Comparison of ENCODE assay signal across 1 cellular context in genomic region chr12:13099910-13100609, GRCh38.
TF ChIP-seq lines count a peak whose summit lies in the region.

No MANE protein-coding gene starts in this region.

TF ChIP-seq in HEK293, 187 proteins besides CTCF, POLR2A, EP300 and RAD21 (continued from another document):
- no peak for TF ChIP-seq ZBTB20 (tag by site-specific recombination; IDR thresholded peaks at IDR 0.05)
- TF ChIP-seq, protein P1, sequence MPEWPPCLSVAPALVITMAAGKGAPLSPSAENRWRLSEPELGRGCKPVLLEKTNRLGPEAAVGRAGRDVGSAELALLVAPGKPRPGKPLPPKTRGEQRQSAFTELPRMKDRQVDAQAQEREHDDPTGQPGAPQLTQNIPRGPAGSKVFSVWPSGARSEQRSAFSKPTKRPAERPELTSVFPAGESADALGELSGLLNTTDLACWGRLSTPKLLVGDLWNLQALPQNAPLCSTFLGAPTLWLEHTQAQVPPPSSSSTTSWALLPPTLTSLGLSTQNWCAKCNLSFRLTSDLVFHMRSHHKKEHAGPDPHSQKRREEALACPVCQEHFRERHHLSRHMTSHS (tag by site-specific recombination; IDR thresholded peaks at IDR 0.05): no peak
- no peak for TF ChIP-seq ZNF211 (tag by site-specific recombination; IDR thresholded peaks at IDR 0.05; ENCODE audit: low read depth)
- TF ChIP-seq ZNF10 (tag by site-specific recombination; IDR thresholded peaks at IDR 0.05): 0 out of 2 replicates have a peak, but pooled peaks have one; percentile 42
- TF ChIP-seq ZBTB21 (tag by site-specific recombination; IDR thresholded peaks at IDR 0.05): no peak
- no peak for TF ChIP-seq HOXA7 (CRISPR knock-in tag; IDR thresholded peaks at IDR 0.05; ENCODE audit: borderline replicate concordance)
- no peak for TF ChIP-seq GLI4 (tag by site-specific recombination; IDR thresholded peaks at IDR 0.05)
- TF ChIP-seq, protein P2, sequence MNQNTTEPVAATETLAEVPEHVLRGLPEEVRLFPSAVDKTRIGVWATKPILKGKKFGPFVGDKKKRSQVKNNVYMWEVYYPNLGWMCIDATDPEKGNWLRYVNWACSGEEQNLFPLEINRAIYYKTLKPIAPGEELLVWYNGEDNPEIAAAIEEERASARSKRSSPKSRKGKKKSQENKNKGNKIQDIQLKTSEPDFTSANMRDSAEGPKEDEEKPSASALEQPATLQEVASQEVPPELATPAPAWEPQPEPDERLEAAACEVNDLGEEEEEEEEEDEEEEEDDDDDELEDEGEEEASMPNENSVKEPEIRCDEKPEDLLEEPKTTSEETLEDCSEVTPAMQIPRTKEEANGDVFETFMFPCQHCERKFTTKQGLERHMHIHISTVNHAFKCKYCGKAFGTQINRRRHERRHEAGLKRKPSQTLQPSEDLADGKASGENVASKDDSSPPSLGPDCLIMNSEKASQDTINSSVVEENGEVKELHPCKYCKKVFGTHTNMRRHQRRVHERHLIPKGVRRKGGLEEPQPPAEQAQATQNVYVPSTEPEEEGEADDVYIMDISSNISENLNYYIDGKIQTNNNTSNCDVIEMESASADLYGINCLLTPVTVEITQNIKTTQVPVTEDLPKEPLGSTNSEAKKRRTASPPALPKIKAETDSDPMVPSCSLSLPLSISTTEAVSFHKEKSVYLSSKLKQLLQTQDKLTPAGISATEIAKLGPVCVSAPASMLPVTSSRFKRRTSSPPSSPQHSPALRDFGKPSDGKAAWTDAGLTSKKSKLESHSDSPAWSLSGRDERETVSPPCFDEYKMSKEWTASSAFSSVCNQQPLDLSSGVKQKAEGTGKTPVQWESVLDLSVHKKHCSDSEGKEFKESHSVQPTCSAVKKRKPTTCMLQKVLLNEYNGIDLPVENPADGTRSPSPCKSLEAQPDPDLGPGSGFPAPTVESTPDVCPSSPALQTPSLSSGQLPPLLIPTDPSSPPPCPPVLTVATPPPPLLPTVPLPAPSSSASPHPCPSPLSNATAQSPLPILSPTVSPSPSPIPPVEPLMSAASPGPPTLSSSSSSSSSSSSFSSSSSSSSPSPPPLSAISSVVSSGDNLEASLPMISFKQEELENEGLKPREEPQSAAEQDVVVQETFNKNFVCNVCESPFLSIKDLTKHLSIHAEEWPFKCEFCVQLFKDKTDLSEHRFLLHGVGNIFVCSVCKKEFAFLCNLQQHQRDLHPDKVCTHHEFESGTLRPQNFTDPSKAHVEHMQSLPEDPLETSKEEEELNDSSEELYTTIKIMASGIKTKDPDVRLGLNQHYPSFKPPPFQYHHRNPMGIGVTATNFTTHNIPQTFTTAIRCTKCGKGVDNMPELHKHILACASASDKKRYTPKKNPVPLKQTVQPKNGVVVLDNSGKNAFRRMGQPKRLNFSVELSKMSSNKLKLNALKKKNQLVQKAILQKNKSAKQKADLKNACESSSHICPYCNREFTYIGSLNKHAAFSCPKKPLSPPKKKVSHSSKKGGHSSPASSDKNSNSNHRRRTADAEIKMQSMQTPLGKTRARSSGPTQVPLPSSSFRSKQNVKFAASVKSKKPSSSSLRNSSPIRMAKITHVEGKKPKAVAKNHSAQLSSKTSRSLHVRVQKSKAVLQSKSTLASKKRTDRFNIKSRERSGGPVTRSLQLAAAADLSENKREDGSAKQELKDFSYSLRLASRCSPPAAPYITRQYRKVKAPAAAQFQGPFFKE (tag by site-specific recombination; IDR thresholded peaks at IDR 0.05; ENCODE audit: borderline replicate concordance): no peak
- no peak for TF ChIP-seq ZNF776 (tag by site-specific recombination; IDR thresholded peaks at IDR 0.05; ENCODE audit: borderline replicate concordance)
- TF ChIP-seq, protein P3, sequence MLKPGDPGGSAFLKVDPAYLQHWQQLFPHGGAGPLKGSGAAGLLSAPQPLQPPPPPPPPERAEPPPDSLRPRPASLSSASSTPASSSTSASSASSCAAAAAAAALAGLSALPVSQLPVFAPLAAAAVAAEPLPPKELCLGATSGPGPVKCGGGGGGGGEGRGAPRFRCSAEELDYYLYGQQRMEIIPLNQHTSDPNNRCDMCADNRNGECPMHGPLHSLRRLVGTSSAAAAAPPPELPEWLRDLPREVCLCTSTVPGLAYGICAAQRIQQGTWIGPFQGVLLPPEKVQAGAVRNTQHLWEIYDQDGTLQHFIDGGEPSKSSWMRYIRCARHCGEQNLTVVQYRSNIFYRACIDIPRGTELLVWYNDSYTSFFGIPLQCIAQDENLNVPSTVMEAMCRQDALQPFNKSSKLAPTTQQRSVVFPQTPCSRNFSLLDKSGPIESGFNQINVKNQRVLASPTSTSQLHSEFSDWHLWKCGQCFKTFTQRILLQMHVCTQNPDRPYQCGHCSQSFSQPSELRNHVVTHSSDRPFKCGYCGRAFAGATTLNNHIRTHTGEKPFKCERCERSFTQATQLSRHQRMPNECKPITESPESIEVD (tag by site-specific recombination; IDR thresholded peaks at IDR 0.05): no peak
- TF ChIP-seq ZNF600 (tag by site-specific recombination; IDR thresholded peaks at IDR 0.05): no peak
- TF ChIP-seq SCRT2 (tag by site-specific recombination; IDR thresholded peaks at IDR 0.05): peak; percentile 54; the same call in 1 of the 2 replicates
- no peak for TF ChIP-seq ZFP37 (tag by site-specific recombination; IDR thresholded peaks at IDR 0.05)
- no peak for TF ChIP-seq ZBTB7A (tag by site-specific recombination; IDR thresholded peaks at IDR 0.05; ENCODE audit: low read depth)
- TF ChIP-seq INSM2 (tag by site-specific recombination; IDR thresholded peaks at IDR 0.05): no peak
- no peak for TF ChIP-seq GLIS1 (tag by site-specific recombination; IDR thresholded peaks at IDR 0.05)
